ENCODE assay signal across 1 cellular context in genomic region chr3:24496529-24497482, GRCh38.
TF ChIP-seq lines count a peak whose summit lies in the region.

No MANE protein-coding gene starts in this region.

TF ChIP-seq in H1, 55 proteins besides CTCF, POLR2A, EP300 and RAD21 (continued from another document):
- TF ChIP-seq USF2 (IDR thresholded peaks at IDR 0.05; ENCODE audit: low read length): no peak
- TF ChIP-seq CHD7 (IDR thresholded peaks at IDR 0.05; ENCODE audit: insufficient replicate concordance, low read length): no peak
- no peak for TF ChIP-seq CHD1 (IDR thresholded peaks at IDR 0.05; ENCODE audit: low read depth, low read length)
- TF ChIP-seq HDAC2 (IDR thresholded peaks at IDR 0.05; ENCODE audit: borderline replicate concordance in 1 of 2, low read depth in 2 of 2, low read length in 2 of 2): 0 out of 4 replicates have a peak, but pooled peaks of 1 of the 2 experiments have one; percentile 54
- TF ChIP-seq SP1 (IDR thresholded peaks at IDR 0.05; ENCODE audit: low read depth, low read length): no peak
- no peak for TF ChIP-seq NRF1 (IDR thresholded peaks at IDR 0.05; ENCODE audit: low read depth, low read length)
- TF ChIP-seq ZNF274 (IDR thresholded peaks at IDR 0.05; ENCODE audit: borderline replicate concordance, extremely low read depth, low read length): no peak
- peak; percentile 61; the same call in 1 of the 2 replicates for TF ChIP-seq TEAD4 (IDR thresholded peaks at IDR 0.05; ENCODE audit: low read depth, low read length)
- no peak for TF ChIP-seq KDM5A (IDR thresholded peaks at IDR 0.05; ENCODE audit: low read length)
- peak; percentile 14 for TF ChIP-seq TAF7 (optimal IDR thresholded peaks at IDR 0.05; ENCODE audit: borderline replicate concordance, low read depth, low read length)
- no peak for TF ChIP-seq TBP (IDR thresholded peaks at IDR 0.05; ENCODE audit: low read depth, low read length)
- no peak for TF ChIP-seq TCF12 (IDR thresholded peaks at IDR 0.05; ENCODE audit: low read depth, low read length)
- TF ChIP-seq, protein P1, sequence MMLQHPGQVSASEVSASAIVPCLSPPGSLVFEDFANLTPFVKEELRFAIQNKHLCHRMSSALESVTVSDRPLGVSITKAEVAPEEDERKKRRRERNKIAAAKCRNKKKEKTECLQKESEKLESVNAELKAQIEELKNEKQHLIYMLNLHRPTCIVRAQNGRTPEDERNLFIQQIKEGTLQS (IDR thresholded peaks at IDR 0.05; ENCODE audit: insufficient read depth, low read depth, low read length): 0 out of 2 replicates have a peak, but pooled peaks have one; percentile 4
- TF ChIP-seq SIN3A (conservative IDR thresholded peaks at IDR 0.05 in 1 of 2, IDR thresholded peaks at IDR 0.05 in 1 of 2; ENCODE audit: low read depth in 1 of 2, low read length in 2 of 2): no peak
- no peak for TF ChIP-seq GABPA (IDR thresholded peaks at IDR 0.05; ENCODE audit: borderline replicate concordance, insufficient read depth, low read length)
- no peak for TF ChIP-seq RFX5 (IDR thresholded peaks at IDR 0.05; ENCODE audit: borderline replicate concordance, low read depth, low read length)
- TF ChIP-seq POLR2AphosphoS5 (IDR thresholded peaks at IDR 0.05; ENCODE audit: low read depth, low read length): no peak
- TF ChIP-seq RNF2 (IDR thresholded peaks at IDR 0.05; ENCODE audit: borderline replicate concordance, low read depth, low read length, missing control alignments, poor library complexity, severe bottlenecking): no peak
- TF ChIP-seq POU5F1 (IDR thresholded peaks at IDR 0.05; ENCODE audit: low read depth, low read length): no peak
